In genomic region chr22:41762980-41763779, GRCh38 we compare ENCODE assay signal across 8 cellular contexts. TPM values are rescaled to one million over a fixed set of nuclear protein-coding genes. Genes with fewer than 3 reads are reported as not detected.
DNase-seq lines count a peak whose midpoint lies in the region; ATAC-seq and TF ChIP-seq lines count a peak whose summit lies in the region.

No MANE protein-coding gene starts in this region.

- no peaks in the 10 kb centered on the region; the same call in 2 of the 3 replicates for H3K4me1 Mint-ChIP-seq in GM23338
- peaks cover 9% of the 10 kb centered on the region for H3K4me1 Mint-ChIP-seq in endodermal cell

- H3K27ac Mint-ChIP-seq in GM23338 (no peak overlapping the region), endodermal cell (peak overlapping the region; percentile 46)

- no peaks in the 10 kb centered on the region for H3K9me3 Mint-ChIP-seq in GM23338
- no peaks in the 10 kb centered on the region for H3K9me3 Mint-ChIP-seq in endodermal cell

- H3K27me3 ChIP-seq in GM23338 (ENCODE audit: insufficient read depth) (no peaks in the 10 kb centered on the region), endodermal cell (ENCODE audit: control insufficient read depth, insufficient read depth, low read length, poor library complexity, severe bottlenecking) (no peaks in the 10 kb centered on the region)

- no peaks in the 10 kb centered on the region for H3K79me2 ChIP-seq in GM23338 (replicated peaks; ENCODE audit: insufficient read depth)

- H3K4me3 Mint-ChIP-seq in GM23338 (no peak overlapping the region), endodermal cell (no peak overlapping the region)

- H3K9me3 ChIP-seq in endodermal cell (ENCODE audit: control insufficient read depth, low read length) = no peaks in the 10 kb centered on the region

- H3K27ac ChIP-seq in GM23338 (ENCODE audit: low read depth) (no peak overlapping the region), endodermal cell (ENCODE audit: low read depth, low read length) (no peak overlapping the region)

- peak; percentile 99 for ATAC-seq in GM23338
- no peak for ATAC-seq in sciatic nerve
- ATAC-seq in HG03520 (IDR thresholded peaks at IDR 0.05; ENCODE audit: unreplicated experiment) = no peak
- ATAC-seq in GM19452 (IDR thresholded peaks at IDR 0.05; ENCODE audit: unreplicated experiment) = no peak

- DNase-seq in AG09309 (ENCODE audit: low read depth) = no peak
- DNase-seq in GM23338 (ENCODE audit: low spot score) = peak; percentile 94
- DNase-seq in SHP77 treated with DMSO at 0.1 percent for 48 hours (lab: John Stamatoyannopoulos, UW) = peak; percentile 45
- DNase-seq in endodermal cell = peak; percentile 96
- DNase-seq in sciatic nerve (ENCODE audit: low spot score) = peak; percentile 42
- no peak for DNase-seq in OCI-M2 (lab: John Stamatoyannopoulos, UW; ENCODE audit: unreplicated experiment)

- intact Hi-C loops in sciatic nerve (cut with DNase I) = no loop called here

- H3K36me3 ChIP-seq in GM23338 (ENCODE audit: insufficient read depth) (no peaks in the 10 kb centered on the region), endodermal cell (ENCODE audit: control insufficient read depth, insufficient read depth, low read length) (no peaks in the 10 kb centered on the region)

- H2AFZ ChIP-seq in GM23338 = peak overlapping the region; percentile 73; the same call in 1 of the 2 replicates

- H3K9ac ChIP-seq in endodermal cell (ENCODE audit: extremely low read depth, low read length, poor library complexity, severe bottlenecking) = no peak overlapping the region

- no peak overlapping the region for H3K4me2 ChIP-seq in GM23338

- no peaks in the 10 kb centered on the region for H3F3A ChIP-seq in GM23338 (replicated peaks; ENCODE audit: low read depth)

- TF ChIP-seq CTCF in AG09309 (IDR thresholded peaks at IDR 0.05; ENCODE audit: control insufficient read depth, insufficient read depth, low read depth, low read length, missing control alignments) (peak; percentile 34), GM23338 (conservative IDR thresholded peaks at IDR 0.05; ENCODE audit: low read depth in 2 of 2) (peak; percentile 86 to 92), endodermal cell (conservative IDR thresholded peaks at IDR 0.05) (peak; percentile 95)

- no peak overlapping the region for H3K4me3 ChIP-seq in AG09309 (ENCODE audit: control insufficient read depth, low read depth, low read length)
- H3K4me3 ChIP-seq in GM23338 = no peak overlapping the region
- no peak overlapping the region for H3K4me3 ChIP-seq in endodermal cell (ENCODE audit: low read length)

- H3K9me2 ChIP-seq in GM23338 (ENCODE audit: insufficient read depth) = no peaks in the 10 kb centered on the region

- 55 to 73% methylated on average over 11 to 13 of the region's 14 CpGs for WGBS in endodermal cell (ENCODE audit: insufficient coverage in 1 of 2, insufficient read length in 1 of 2), 2 experiments

- H3K4me1 ChIP-seq in GM23338 (ENCODE audit: insufficient read depth) = no peaks in the 10 kb centered on the region
- peaks cover 2% of the 10 kb centered on the region for H3K4me1 ChIP-seq in endodermal cell (ENCODE audit: control insufficient read depth, insufficient read depth, low read length)

- H3K27me3 Mint-ChIP-seq in GM23338 (ENCODE audit: insufficient read depth, low read depth, poor library complexity) (peaks cover 5% of the 10 kb centered on the region), endodermal cell (ENCODE audit: insufficient read depth) (peaks cover 6% of the 10 kb centered on the region)

- H3K36me3 Mint-ChIP-seq in GM23338 (ENCODE audit: low read depth) = no peaks in the 10 kb centered on the region; the same call in 2 of the 3 replicates
- H3K36me3 Mint-ChIP-seq in endodermal cell (ENCODE audit: low read depth) = no peaks in the 10 kb centered on the region

- H4K20me1 ChIP-seq in GM23338 (replicated peaks; ENCODE audit: insufficient read depth) = no peaks in the 10 kb centered on the region

TF ChIP-seq in GM23338, 12 proteins besides CTCF, POLR2A, EP300 and RAD21 (continues in another document):
- no peak for TF ChIP-seq ZNF331 (CRISPR knock-in tag; IDR thresholded peaks at IDR 0.05; ENCODE audit: low read depth)
- TF ChIP-seq ZNF114 (CRISPR knock-in tag; IDR thresholded peaks at IDR 0.05) = no peak
- no peak for TF ChIP-seq STAT1 (IDR thresholded peaks at IDR 0.05; ENCODE audit: unreplicated experiment)
- TF ChIP-seq, protein P1, sequence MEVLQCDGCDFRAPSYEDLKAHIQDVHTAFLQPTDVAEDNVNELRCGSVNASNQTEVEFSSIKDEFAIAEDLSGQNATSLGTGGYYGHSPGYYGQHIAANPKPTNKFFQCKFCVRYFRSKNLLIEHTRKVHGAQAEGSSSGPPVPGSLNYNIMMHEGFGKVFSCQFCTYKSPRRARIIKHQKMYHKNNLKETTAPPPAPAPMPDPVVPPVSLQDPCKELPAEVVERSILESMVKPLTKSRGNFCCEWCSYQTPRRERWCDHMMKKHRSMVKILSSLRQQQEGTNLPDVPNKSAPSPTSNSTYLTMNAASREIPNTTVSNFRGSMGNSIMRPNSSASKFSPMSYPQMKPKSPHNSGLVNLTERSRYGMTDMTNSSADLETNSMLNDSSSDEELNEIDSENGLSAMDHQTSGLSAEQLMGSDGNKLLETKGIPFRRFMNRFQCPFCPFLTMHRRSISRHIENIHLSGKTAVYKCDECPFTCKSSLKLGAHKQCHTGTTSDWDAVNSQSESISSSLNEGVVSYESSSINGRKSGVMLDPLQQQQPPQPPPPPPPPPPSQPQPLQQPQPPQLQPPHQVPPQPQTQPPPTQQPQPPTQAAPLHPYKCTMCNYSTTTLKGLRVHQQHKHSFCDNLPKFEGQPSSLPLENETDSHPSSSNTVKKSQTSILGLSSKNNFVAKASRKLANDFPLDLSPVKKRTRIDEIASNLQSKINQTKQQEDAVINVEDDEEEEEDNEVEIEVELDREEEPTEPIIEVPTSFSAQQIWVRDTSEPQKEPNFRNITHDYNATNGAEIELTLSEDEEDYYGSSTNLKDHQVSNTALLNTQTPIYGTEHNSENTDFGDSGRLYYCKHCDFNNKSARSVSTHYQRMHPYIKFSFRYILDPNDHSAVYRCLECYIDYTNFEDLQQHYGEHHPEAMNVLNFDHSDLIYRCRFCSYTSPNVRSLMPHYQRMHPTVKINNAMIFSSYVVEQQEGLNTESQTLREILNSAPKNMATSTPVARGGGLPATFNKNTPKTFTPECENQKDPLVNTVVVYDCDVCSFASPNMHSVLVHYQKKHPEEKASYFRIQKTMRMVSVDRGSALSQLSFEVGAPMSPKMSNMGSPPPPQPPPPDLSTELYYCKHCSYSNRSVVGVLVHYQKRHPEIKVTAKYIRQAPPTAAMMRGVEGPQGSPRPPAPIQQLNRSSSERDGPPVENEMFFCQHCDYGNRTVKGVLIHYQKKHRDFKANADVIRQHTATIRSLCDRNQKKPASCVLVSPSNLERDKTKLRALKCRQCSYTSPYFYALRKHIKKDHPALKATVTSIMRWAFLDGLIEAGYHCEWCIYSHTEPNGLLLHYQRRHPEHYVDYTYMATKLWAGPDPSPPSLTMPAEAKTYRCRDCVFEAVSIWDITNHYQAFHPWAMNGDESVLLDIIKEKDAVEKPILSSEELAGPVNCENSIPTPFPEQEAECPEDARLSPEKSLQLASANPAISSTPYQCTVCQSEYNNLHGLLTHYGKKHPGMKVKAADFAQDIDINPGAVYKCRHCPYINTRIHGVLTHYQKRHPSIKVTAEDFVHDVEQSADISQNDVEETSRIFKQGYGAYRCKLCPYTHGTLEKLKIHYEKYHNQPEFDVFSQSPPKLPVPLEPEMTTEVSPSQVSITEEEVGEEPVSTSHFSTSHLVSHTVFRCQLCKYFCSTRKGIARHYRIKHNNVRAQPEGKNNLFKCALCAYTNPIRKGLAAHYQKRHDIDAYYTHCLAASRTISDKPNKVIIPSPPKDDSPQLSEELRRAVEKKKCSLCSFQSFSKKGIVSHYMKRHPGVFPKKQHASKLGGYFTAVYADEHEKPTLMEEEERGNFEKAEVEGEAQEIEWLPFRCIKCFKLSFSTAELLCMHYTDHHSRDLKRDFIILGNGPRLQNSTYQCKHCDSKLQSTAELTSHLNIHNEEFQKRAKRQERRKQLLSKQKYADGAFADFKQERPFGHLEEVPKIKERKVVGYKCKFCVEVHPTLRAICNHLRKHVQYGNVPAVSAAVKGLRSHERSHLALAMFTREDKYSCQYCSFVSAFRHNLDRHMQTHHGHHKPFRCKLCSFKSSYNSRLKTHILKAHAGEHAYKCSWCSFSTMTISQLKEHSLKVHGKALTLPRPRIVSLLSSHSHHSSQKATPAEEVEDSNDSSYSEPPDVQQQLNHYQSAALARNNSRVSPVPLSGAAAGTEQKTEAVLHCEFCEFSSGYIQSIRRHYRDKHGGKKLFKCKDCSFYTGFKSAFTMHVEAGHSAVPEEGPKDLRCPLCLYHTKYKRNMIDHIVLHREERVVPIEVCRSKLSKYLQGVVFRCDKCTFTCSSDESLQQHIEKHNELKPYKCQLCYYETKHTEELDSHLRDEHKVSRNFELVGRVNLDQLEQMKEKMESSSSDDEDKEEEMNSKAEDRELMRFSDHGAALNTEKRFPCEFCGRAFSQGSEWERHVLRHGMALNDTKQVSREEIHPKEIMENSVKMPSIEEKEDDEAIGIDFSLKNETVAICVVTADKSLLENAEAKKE (CRISPR knock-in tag; IDR thresholded peaks at IDR 0.05) = no peak
- no peak for TF ChIP-seq ETS1 (IDR thresholded peaks at IDR 0.05)
- TF ChIP-seq NANOG (IDR thresholded peaks at IDR 0.05; ENCODE audit: borderline replicate concordance) = no peak
- TF ChIP-seq EZH2phosphoT487 (IDR thresholded peaks at IDR 0.05; ENCODE audit: unreplicated experiment) = no peak
- no peak for TF ChIP-seq CREB1 (CRISPR knock-in tag; IDR thresholded peaks at IDR 0.05; ENCODE audit: low read depth)
- TF ChIP-seq POLR2AphosphoS5 (IDR thresholded peaks at IDR 0.05; ENCODE audit: low read depth) = no peak
- TF ChIP-seq EZH2 (IDR thresholded peaks at IDR 0.05; ENCODE audit: low read depth, unreplicated experiment) = no peak

RNA-seq across cellular contexts. Expression of gene CCDC134, which starts 37.3 kb away (rescaled TPM):
- total RNA-seq in GM23338 (2014; rRNA removed; shearing (Covaris generic)) = 21.0 and 24.5 TPM in 2 replicates
- polyA plus RNA-seq in GM23338 (2016; fragmentation: Nextera tagmentation; extraction: Ambion mirVana) = 2.7 and 4.2 TPM in 2 replicates
- total RNA-seq in endodermal cell (10 to 100 TPM; 15.0 to 21.0 TPM), sciatic nerve (8.4 TPM)
- 7.2 TPM for polyA plus RNA-seq in endodermal cell (2013, experiment 1 of 2)
- polyA plus RNA-seq in endodermal cell (2013, experiment 2 of 2) = 8.8 TPM

Comparison
In these comparisons a context has a peak if more than half of its experiments do, and no peak if none do; other contexts are left out.
1. DNase-seq: peak in GM23338 (single experiment), SHP77 treated with DMSO at 0.1 percent for 48 hours (single experiment), endodermal cell (single experiment) and sciatic nerve (single experiment); none in AG09309 (single experiment) and OCI-M2 (single experiment).
2. CTCF ChIP-seq: peak in every context shown above with its lines; median percentile 95 in endodermal cell; 89 in GM23338; 34 in AG09309.